ENCODE assay signal across 1 cellular context in genomic region chr5:143401846-143402463, GRCh38.
TF ChIP-seq lines count a peak whose summit lies in the region.

No MANE protein-coding gene starts in this region.

TF ChIP-seq in K562, 482 proteins besides CTCF, POLR2A, EP300 and RAD21 (continued from another document):
- TF ChIP-seq MGA (IDR thresholded peaks at IDR 0.05) (peak; percentile 35; the same call in 1 of the 2 replicates), NKRF (IDR thresholded peaks at IDR 0.05; ENCODE audit: borderline replicate concordance) (0 out of 2 replicates have a peak, but pooled peaks have one; percentile 14), ZBTB9 (CRISPR knock-in tag; IDR thresholded peaks at IDR 0.05) (0 out of 2 replicates have a peak, but pooled peaks have one; percentile 20), SRSF3 (IDR thresholded peaks at IDR 0.05; ENCODE audit: insufficient read depth, low read length) (no peak), SAFB2 (IDR thresholded peaks at IDR 0.05; ENCODE audit: borderline replicate concordance, low read depth, low read length, severe bottlenecking) (no peak), SMARCA4 (IDR thresholded peaks at IDR 0.05) (0 out of 2 replicates have a peak, but pooled peaks have one; percentile 26), E2F6 (IDR thresholded peaks at IDR 0.05; ENCODE audit: borderline replicate concordance in 1 of 2, extremely low read depth in 1 of 2, insufficient read depth in 1 of 2, insufficient read length in 1 of 2, low read depth in 1 of 2, low read length in 1 of 2, poor library complexity in 1 of 2, severe bottlenecking in 1 of 2) (peak in 1 of 2 experiments; percentile 40), HDAC1 (IDR thresholded peaks at IDR 0.05) (0 out of 4 replicates have a peak, but pooled peaks of 1 of the 2 experiments have one; percentile 35), DPF2 (IDR thresholded peaks at IDR 0.05) (peak; percentile 34; the same call in 1 of the 2 replicates), ZNF175 (CRISPR knock-in tag; IDR thresholded peaks at IDR 0.05; ENCODE audit: low read depth) (no peak), PTTG1 (tag; IDR thresholded peaks at IDR 0.05; ENCODE audit: low read depth) (no peak), GATA2 (CRISPR knock-in tag; IDR thresholded peaks at IDR 0.05) (peak; percentile 74)
TF ChIP-seq in K562: peak in this region for 8.
